ENCODE assay signal across 1 cellular context in genomic region chr1:172429324-172430127, GRCh38.
TF ChIP-seq lines count a peak whose summit lies in the region.

No MANE protein-coding gene starts in this region.

TF ChIP-seq in GM12878, 131 proteins besides CTCF, POLR2A, EP300 and RAD21 (continued from another document):
- TF ChIP-seq KLF5 (IDR thresholded peaks at IDR 0.05; ENCODE audit: partially characterized antibody): no peak
- TF ChIP-seq TCF3 (IDR thresholded peaks at IDR 0.05; ENCODE audit: borderline replicate concordance, insufficient read depth, low read depth, low read length): no peak
- TF ChIP-seq SMARCA5 (IDR thresholded peaks at IDR 0.05): 0 out of 2 replicates have a peak, but pooled peaks have one; percentile 28
- TF ChIP-seq ATF2 (IDR thresholded peaks at IDR 0.05; ENCODE audit: low read length): no peak
- no peak for TF ChIP-seq KAT2A (conservative IDR thresholded peaks at IDR 0.05; ENCODE audit: control insufficient read depth, low read depth, low read length)
- no peak for TF ChIP-seq CHD4 (IDR thresholded peaks at IDR 0.05)
- no peak for TF ChIP-seq CEBPB (IDR thresholded peaks at IDR 0.05; ENCODE audit: borderline replicate concordance in 1 of 2, low read depth in 2 of 2, low read length in 2 of 2)
- TF ChIP-seq SMC3 (IDR thresholded peaks at IDR 0.05; ENCODE audit: borderline replicate concordance, low read length): peak; percentile 79
- TF ChIP-seq STAT3 (IDR thresholded peaks at IDR 0.05; ENCODE audit: low read depth, low read length): no peak
- TF ChIP-seq ELK1 (IDR thresholded peaks at IDR 0.05; ENCODE audit: low read depth, low read length): no peak
- TF ChIP-seq MEF2A (IDR thresholded peaks at IDR 0.05; ENCODE audit: insufficient read depth, low read depth, low read length): no peak
- no peak for TF ChIP-seq RCOR1 (conservative IDR thresholded peaks at IDR 0.05; ENCODE audit: low read depth, low read length)
